In genomic region chr6:21666788-21667681, GRCh38 we compare ENCODE assay signal across 8 cellular contexts.
DNase-seq lines count a peak whose midpoint lies in the region; ATAC-seq and TF ChIP-seq lines count a peak whose summit lies in the region.

No MANE protein-coding gene starts in this region.

- 15% methylated on average over 29 of the region's 29 CpGs for WGBS in SK-N-SH (ENCODE audit: low lambda C conversion rate)
- 6% methylated on average over 28 of the region's 29 CpGs for WGBS in hepatocyte (ENCODE audit: low lambda C conversion rate, missing lambda C conversion rate)

- TF ChIP-seq CTCF in SK-N-SH (IDR thresholded peaks at IDR 0.05), result no peak
- TF ChIP-seq CTCF in hepatocyte (IDR thresholded peaks at IDR 0.05; ENCODE audit: poor library complexity), result no peak
- TF ChIP-seq CTCF in retinal pigment epithelial cell (conservative IDR thresholded peaks at IDR 0.05; ENCODE audit: low read depth, low read length), result no peak

- no peak for ATAC-seq in GM19455 (IDR thresholded peaks at IDR 0.05; ENCODE audit: unreplicated experiment)

- H3K4me1 ChIP-seq in SK-N-SH (ENCODE audit: control insufficient read depth in 1 of 2, insufficient read depth in 2 of 2, low read depth in 1 of 2, low read length in 1 of 2) (no peaks in the 10 kb centered on the region; a peak in 2 of 4 replicates), hepatocyte (ENCODE audit: insufficient read depth) (peaks cover 13% of the 10 kb centered on the region)

- peak overlapping the region; percentile 89 for H3K4me2 ChIP-seq in SK-N-SH
- peak overlapping the region; percentile 98 for H3K4me2 ChIP-seq in hepatocyte

- no peaks in the 10 kb centered on the region for H3F3A ChIP-seq in SK-N-SH (replicated peaks; ENCODE audit: insufficient read depth)

- CTCF ChIA-PET in SK-N-SH (lab: Yijun Ruan, JAX), result interaction anchor here (1.2 to 1.3 kb wide), 2 partner anchors 11 to 283 kb away, joined by 3 read pairs; no protein-coding TSS in a partner anchor

- TF ChIP-seq EP300 in SK-N-SH (IDR thresholded peaks at IDR 0.05; ENCODE audit: borderline replicate concordance in 1 of 2, low read depth in 1 of 2, low read length in 1 of 2), result no peak

- H3K27me3 ChIP-seq in H7 (ENCODE audit: control insufficient read depth, insufficient read depth, low read length), result peaks cover 2% of the 10 kb centered on the region; the same call in 1 of the 2 replicates
- no peaks in the 10 kb centered on the region for H3K27me3 ChIP-seq in SK-N-SH (ENCODE audit: insufficient read depth)
- peaks cover 58% of the 10 kb centered on the region for H3K27me3 ChIP-seq in hepatocyte

- H2AFZ ChIP-seq in SK-N-SH (ENCODE audit: low read depth) (peak overlapping the region; percentile 97), hepatocyte (peak overlapping the region; percentile 100)

- H3K4me3 ChIP-seq in H7 (ENCODE audit: insufficient read depth, low read depth, low read length) (peak overlapping the region; percentile 73), SK-N-SH (ENCODE audit: low read depth in 2 of 2, low read length in 1 of 2) (peak overlapping the region; percentile 74 to 93), hepatocyte (peak overlapping the region; percentile 66), retinal pigment epithelial cell (ENCODE audit: low read length) (peak overlapping the region; percentile 67)

- H4K20me1 ChIP-seq in SK-N-SH (ENCODE audit: insufficient read depth), result no peaks in the 10 kb centered on the region; the same call in 1 of the 2 replicates
- no peaks in the 10 kb centered on the region for H4K20me1 ChIP-seq in hepatocyte (ENCODE audit: insufficient read depth, poor library complexity, severe bottlenecking)

- H3K27ac ChIP-seq in SK-N-SH (ENCODE audit: low read depth in 2 of 2, low read length in 1 of 2) (peak overlapping the region; percentile 47 to 82), hepatocyte (peak overlapping the region; percentile 68)

- H3K9ac ChIP-seq in SK-N-SH, result peak overlapping the region; percentile 90

- POLR2A ChIA-PET in SK-N-SH (lab: Yijun Ruan, JAX), result interaction anchor here (0.6 to 1.7 kb wide), 6 partner anchors 24 to 1753 kb away, joined by 3 to 7 read pairs (median 3); partner anchors contain the start of gene SOX4

- no peaks in the 10 kb centered on the region for H3K9me2 ChIP-seq in SK-N-SH
- no peaks in the 10 kb centered on the region for H3K9me2 ChIP-seq in hepatocyte (replicated peaks; ENCODE audit: insufficient read depth)

- TF ChIP-seq RAD21 in SK-N-SH (IDR thresholded peaks at IDR 0.05; ENCODE audit: low read length), result no peak; the same call in 1 of the 2 replicates

- no peaks in the 10 kb centered on the region for H3K9me3 ChIP-seq in SK-N-SH
- H3K9me3 ChIP-seq in hepatocyte (ENCODE audit: low read depth), result no peaks in the 10 kb centered on the region

- H3K36me3 ChIP-seq in H7 (replicated peaks; ENCODE audit: control insufficient read depth, insufficient read depth, low read length), result no peaks in the 10 kb centered on the region; the same call in 1 of the 2 replicates
- peaks cover 0 to 22% of the 10 kb centered on the region in 2 experiments for H3K36me3 ChIP-seq in SK-N-SH (replicated peaks in 1 of 2; ENCODE audit: control insufficient read depth in 1 of 2, insufficient read depth in 2 of 2, low read length in 1 of 2)
- no peaks in the 10 kb centered on the region for H3K36me3 ChIP-seq in hepatocyte (replicated peaks; ENCODE audit: insufficient read depth, low read depth)

- peak; percentile 52 for DNase-seq in H7
- DNase-seq in SK-N-SH, result peak; percentile 71
- DNase-seq in hepatocyte (ENCODE audit: low spot score), result peak; percentile 15
- DNase-seq in retinal pigment epithelial cell (ENCODE audit: low read depth), result no peak
- DNase-seq in COLO668 (lab: John Stamatoyannopoulos, UW; ENCODE audit: unreplicated experiment), result no peak
- DNase-seq in DMS53 treated with DMSO at 0.1 percent for 48 hours (lab: John Stamatoyannopoulos, UW; ENCODE audit: unreplicated experiment), result no peak
- DNase-seq in stimulated activated CD4-positive, alpha-beta T cell treated with anti-CD3 and anti-CD28 coated beads, Interleukin-4, amount 100 ng/mL, for 4 hours, result no peak

- H3K79me2 ChIP-seq in SK-N-SH (ENCODE audit: insufficient read depth), result peaks cover 54% of the 10 kb centered on the region
- peaks cover 15% of the 10 kb centered on the region for H3K79me2 ChIP-seq in hepatocyte

TF ChIP-seq in SK-N-SH, 30 proteins besides CTCF, POLR2A, EP300 and RAD21:
- TF ChIP-seq GABPA (IDR thresholded peaks at IDR 0.05; ENCODE audit: low read depth) (no peak), ELF1 (IDR thresholded peaks at IDR 0.05) (no peak), EZH2phosphoT487 (IDR thresholded peaks at IDR 0.05; ENCODE audit: borderline replicate concordance, low read depth) (no peak), TAF1 (IDR thresholded peaks at IDR 0.05; ENCODE audit: borderline replicate concordance, low read depth, low read length) (peak; percentile 42; the same call in 1 of the 2 replicates), MAX (IDR thresholded peaks at IDR 0.05; ENCODE audit: low read depth) (peak; percentile 12; the same call in 1 of the 2 replicates), TCF12 (IDR thresholded peaks at IDR 0.05) (no peak), FOXJ3 (CRISPR knock-in tag; IDR thresholded peaks at IDR 0.05) (no peak), RCOR1 (IDR thresholded peaks at IDR 0.05; ENCODE audit: low read length) (no peak)

Comparison
In these comparisons a context has a peak if more than half of its experiments do, and no peak if none do; other contexts are left out.
1. DNase-seq: peak in H7 (single experiment), SK-N-SH (single experiment) and hepatocyte (single experiment); none in retinal pigment epithelial cell (single experiment), COLO668 (single experiment), DMS53 treated with DMSO at 0.1 percent for 48 hours (single experiment) and stimulated activated CD4-positive, alpha-beta T cell treated with anti-CD3 and anti-CD28 coated beads, Interleukin-4, amount 100 ng/mL, for 4 hours (0 of 2).
2. Peak in every context shown above with its lines, with median percentiles within 50 percentile points of each other: H3K4me3 ChIP-seq.